ENCODE assay signal across 1 cellular context in the genomic region with DNA sequence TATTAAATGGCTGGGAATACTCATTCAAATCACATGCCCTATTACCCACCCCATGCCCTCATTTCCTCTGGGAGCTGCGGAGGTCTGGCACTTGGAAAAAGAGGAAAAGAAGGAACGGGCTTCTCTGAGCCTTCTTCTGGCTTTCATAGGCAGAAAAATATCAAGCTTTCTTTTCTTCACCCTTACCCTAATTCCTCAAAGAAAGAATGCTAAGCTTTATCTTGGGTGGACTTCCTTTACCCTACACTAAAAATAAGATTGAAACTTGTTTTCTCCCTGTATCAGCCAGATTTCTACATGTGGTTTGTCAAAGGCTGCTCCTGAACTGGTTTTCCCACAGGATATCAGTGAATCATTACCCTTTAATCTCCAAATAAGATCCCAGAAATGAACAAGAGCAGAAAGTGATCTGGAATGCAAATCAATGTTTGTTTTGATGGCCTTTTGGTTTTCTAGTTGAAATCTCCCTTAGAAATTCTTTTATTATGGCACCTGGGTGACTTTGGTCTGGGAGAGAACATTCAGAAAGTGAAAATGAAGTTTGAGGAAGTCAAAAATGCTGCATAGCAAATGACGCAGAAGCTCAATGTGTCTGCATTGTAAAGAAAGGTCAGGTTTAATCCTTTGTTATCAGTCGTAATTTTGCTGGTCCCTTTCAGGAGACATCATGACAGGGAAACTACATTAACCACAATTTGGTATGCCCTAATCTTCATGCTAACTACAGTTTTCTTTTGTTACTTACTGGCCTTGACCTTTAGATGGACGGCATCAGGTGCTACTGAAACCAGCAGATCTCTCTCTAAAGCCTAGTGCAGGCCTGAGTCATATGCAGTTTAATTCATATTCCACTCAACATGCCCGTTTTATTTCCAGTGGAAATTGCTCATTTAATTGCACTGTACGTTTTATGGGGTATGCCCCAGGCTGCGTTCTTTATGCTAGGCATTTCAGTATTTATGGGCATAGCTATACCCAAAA.
TF ChIP-seq lines count a peak whose summit lies in the region.

No MANE protein-coding gene starts in this region.

TF ChIP-seq in K562, 482 proteins besides CTCF, POLR2A, EP300 and RAD21 (continued from another document and continues in another):
- TF ChIP-seq ID3 (CRISPR knock-in tag; IDR thresholded peaks at IDR 0.05) = no peak
- peak; percentile 98 for TF ChIP-seq ID3 (tag; IDR thresholded peaks at IDR 0.05)
- no peak for TF ChIP-seq TSC22D4 (tag; IDR thresholded peaks at IDR 0.05)
- no peak for TF ChIP-seq ZNF217 (CRISPR knock-in tag; IDR thresholded peaks at IDR 0.05)
- no peak for TF ChIP-seq ZKSCAN3 (CRISPR knock-in tag; IDR thresholded peaks at IDR 0.05)
- TF ChIP-seq TEAD4 (IDR thresholded peaks at IDR 0.05; ENCODE audit: low read length) = peak; percentile 33; the same call in 1 of the 2 replicates
- TF ChIP-seq TEAD4 (CRISPR knock-in tag; IDR thresholded peaks at IDR 0.05; ENCODE audit: borderline replicate concordance) = no peak
- no peak for TF ChIP-seq PHTF2 (CRISPR knock-in tag; IDR thresholded peaks at IDR 0.05)
- TF ChIP-seq HCFC1 (IDR thresholded peaks at IDR 0.05; ENCODE audit: low read depth, low read length) = no peak
- TF ChIP-seq CXXC5 (CRISPR knock-in tag; IDR thresholded peaks at IDR 0.05) = no peak; the same call in none of the 2 replicates
- TF ChIP-seq TBP (optimal IDR thresholded peaks at IDR 0.05; ENCODE audit: low read depth, low read length) = no peak
- TF ChIP-seq, protein P1, sequence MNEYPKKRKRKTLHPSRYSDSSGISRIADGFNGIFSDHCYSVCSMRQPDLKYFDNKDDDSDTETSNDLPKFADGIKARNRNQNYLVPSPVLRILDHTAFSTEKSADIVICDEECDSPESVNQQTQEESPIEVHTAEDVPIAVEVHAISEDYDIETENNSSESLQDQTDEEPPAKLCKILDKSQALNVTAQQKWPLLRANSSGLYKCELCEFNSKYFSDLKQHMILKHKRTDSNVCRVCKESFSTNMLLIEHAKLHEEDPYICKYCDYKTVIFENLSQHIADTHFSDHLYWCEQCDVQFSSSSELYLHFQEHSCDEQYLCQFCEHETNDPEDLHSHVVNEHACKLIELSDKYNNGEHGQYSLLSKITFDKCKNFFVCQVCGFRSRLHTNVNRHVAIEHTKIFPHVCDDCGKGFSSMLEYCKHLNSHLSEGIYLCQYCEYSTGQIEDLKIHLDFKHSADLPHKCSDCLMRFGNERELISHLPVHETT (CRISPR knock-in tag; conservative IDR thresholded peaks at IDR 0.05 in 1 of 2, IDR thresholded peaks at IDR 0.05 in 1 of 2) = peak in 1 of 2 experiments; percentile 71; a peak in 2 of 4 replicates
- 0 out of 2 replicates have a peak, but pooled peaks have one; percentile 24 for TF ChIP-seq HSF4 (CRISPR knock-in tag; IDR thresholded peaks at IDR 0.05; ENCODE audit: borderline replicate concordance)
- TF ChIP-seq KDM4B (IDR thresholded peaks at IDR 0.05; ENCODE audit: borderline replicate concordance in 2 of 2, low read depth in 1 of 2) = no peak
- TF ChIP-seq SMARCE1 (IDR thresholded peaks at IDR 0.05) = peak; percentile 67; the same call in 1 of the 2 replicates
- TF ChIP-seq CBX8 (IDR thresholded peaks at IDR 0.05; ENCODE audit: borderline replicate concordance, extremely low read depth, low read depth, low read length, poor library complexity, severe bottlenecking) = no peak
- TF ChIP-seq CTBP1 (IDR thresholded peaks at IDR 0.05; ENCODE audit: borderline replicate concordance) = peak; percentile 67
- peak; percentile 33 for TF ChIP-seq MEIS2 (IDR thresholded peaks at IDR 0.05; ENCODE audit: partially characterized antibody)
- TF ChIP-seq FOXA3 (CRISPR knock-in tag; conservative IDR thresholded peaks at IDR 0.05 in 1 of 2, IDR thresholded peaks at IDR 0.05 in 1 of 2) = no peak
- TF ChIP-seq POLR3A (IDR thresholded peaks at IDR 0.05; ENCODE audit: borderline replicate concordance, extremely low read depth, insufficient read depth, insufficient read length) = no peak
- TF ChIP-seq NFRKB (IDR thresholded peaks at IDR 0.05; ENCODE audit: low read depth) = 0 out of 2 replicates have a peak, but pooled peaks have one; percentile 39
- no peak for TF ChIP-seq MBD1 (CRISPR knock-in tag; IDR thresholded peaks at IDR 0.05)
- 0 out of 2 replicates have a peak, but pooled peaks have one; percentile 25 for TF ChIP-seq SMARCA4 (IDR thresholded peaks at IDR 0.05)
- no peak for TF ChIP-seq ZBTB2 (IDR thresholded peaks at IDR 0.05)
- TF ChIP-seq EZH2 (IDR thresholded peaks at IDR 0.05; ENCODE audit: borderline replicate concordance, low read depth, low read length) = no peak
- no peak for TF ChIP-seq FOXJ2 (tag; IDR thresholded peaks at IDR 0.05)
- no peak for TF ChIP-seq SNRNP70 (optimal IDR thresholded peaks at IDR 0.05; ENCODE audit: low read depth, low read length)
- no peak for TF ChIP-seq ZNF232 (CRISPR knock-in tag; IDR thresholded peaks at IDR 0.05)
- TF ChIP-seq BDP1 (IDR thresholded peaks at IDR 0.05; ENCODE audit: insufficient read depth, insufficient read length) = no peak
- TF ChIP-seq, protein P2, sequence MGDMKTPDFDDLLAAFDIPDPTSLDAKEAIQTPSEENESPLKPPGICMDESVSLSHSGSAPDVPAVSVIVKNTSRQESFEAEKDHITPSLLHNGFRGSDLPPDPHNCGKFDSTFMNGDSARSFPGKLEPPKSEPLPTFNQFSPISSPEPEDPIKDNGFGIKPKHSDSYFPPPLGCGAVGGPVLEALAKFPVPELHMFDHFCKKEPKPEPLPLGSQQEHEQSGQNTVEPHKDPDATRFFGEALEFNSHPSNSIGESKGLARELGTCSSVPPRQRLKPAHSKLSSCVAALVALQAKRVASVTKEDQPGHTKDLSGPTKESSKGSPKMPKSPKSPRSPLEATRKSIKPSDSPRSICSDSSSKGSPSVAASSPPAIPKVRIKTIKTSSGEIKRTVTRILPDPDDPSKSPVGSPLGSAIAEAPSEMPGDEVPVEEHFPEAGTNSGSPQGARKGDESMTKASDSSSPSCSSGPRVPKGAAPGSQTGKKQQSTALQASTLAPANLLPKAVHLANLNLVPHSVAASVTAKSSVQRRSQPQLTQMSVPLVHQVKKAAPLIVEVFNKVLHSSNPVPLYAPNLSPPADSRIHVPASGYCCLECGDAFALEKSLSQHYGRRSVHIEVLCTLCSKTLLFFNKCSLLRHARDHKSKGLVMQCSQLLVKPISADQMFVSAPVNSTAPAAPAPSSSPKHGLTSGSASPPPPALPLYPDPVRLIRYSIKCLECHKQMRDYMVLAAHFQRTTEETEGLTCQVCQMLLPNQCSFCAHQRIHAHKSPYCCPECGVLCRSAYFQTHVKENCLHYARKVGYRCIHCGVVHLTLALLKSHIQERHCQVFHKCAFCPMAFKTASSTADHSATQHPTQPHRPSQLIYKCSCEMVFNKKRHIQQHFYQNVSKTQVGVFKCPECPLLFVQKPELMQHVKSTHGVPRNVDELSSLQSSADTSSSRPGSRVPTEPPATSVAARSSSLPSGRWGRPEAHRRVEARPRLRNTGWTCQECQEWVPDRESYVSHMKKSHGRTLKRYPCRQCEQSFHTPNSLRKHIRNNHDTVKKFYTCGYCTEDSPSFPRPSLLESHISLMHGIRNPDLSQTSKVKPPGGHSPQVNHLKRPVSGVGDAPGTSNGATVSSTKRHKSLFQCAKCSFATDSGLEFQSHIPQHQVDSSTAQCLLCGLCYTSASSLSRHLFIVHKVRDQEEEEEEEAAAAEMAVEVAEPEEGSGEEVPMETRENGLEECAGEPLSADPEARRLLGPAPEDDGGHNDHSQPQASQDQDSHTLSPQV (IDR thresholded peaks at IDR 0.05) = 0 out of 2 replicates have a peak, but pooled peaks have one; percentile 27
- TF ChIP-seq ZNF740 (CRISPR knock-in tag; IDR thresholded peaks at IDR 0.05) = no peak
- TF ChIP-seq ZNF740 (tag; IDR thresholded peaks at IDR 0.05) = no peak
- peak; percentile 79 for TF ChIP-seq HMBOX1 (IDR thresholded peaks at IDR 0.05)
- 0 out of 2 replicates have a peak, but pooled peaks have one; percentile 34 for TF ChIP-seq ZNF197 (CRISPR knock-in tag; IDR thresholded peaks at IDR 0.05; ENCODE audit: low read depth)
- no peak for TF ChIP-seq FIP1L1 (IDR thresholded peaks at IDR 0.05; ENCODE audit: low read depth, low read length, poor library complexity, severe bottlenecking)
- 0 out of 2 replicates have a peak, but pooled peaks have one; percentile 53 for TF ChIP-seq ESRRA (IDR thresholded peaks at IDR 0.05; ENCODE audit: borderline replicate concordance, low read depth)
- TF ChIP-seq LEF1 (IDR thresholded peaks at IDR 0.05) = no peak
- 0 out of 2 replicates have a peak, but pooled peaks have one; percentile 40 for TF ChIP-seq RNF219 (CRISPR knock-in tag; IDR thresholded peaks at IDR 0.05)
- TF ChIP-seq ZBTB43 (CRISPR knock-in tag; IDR thresholded peaks at IDR 0.05) = no peak
- TF ChIP-seq ZFX (CRISPR knock-in tag; IDR thresholded peaks at IDR 0.05) = peak; percentile 20; the same call in 1 of the 2 replicates
- peak; percentile 83 for TF ChIP-seq SPI1 (IDR thresholded peaks at IDR 0.05; ENCODE audit: borderline replicate concordance, low read depth, low read length)
- no peak for TF ChIP-seq CREBBP (IDR thresholded peaks at IDR 0.05; ENCODE audit: low read depth, low read length)
- TF ChIP-seq ZNF282 (CRISPR knock-in tag; IDR thresholded peaks at IDR 0.05) = no peak
- TF ChIP-seq TEAD1 (CRISPR knock-in tag; IDR thresholded peaks at IDR 0.05) = 0 out of 4 replicates have a peak, but pooled peaks of 1 of the 2 experiments have one; percentile 21
- TF ChIP-seq ETV1 (tag; conservative IDR thresholded peaks at IDR 0.05; ENCODE audit: low read depth) = no peak; the same call in 1 of the 2 replicates
- TF ChIP-seq EP400 (IDR thresholded peaks at IDR 0.05) = peak; percentile 13; the same call in 1 of the 2 replicates
- TF ChIP-seq NR2C1 (IDR thresholded peaks at IDR 0.05) = no peak
- peak; percentile 58; the same call in 1 of the 2 replicates for TF ChIP-seq NR2C1 (tag; IDR thresholded peaks at IDR 0.05)
